ENCODE assay signal across 21 cellular contexts in genomic region chr11:115926601-115927000, GRCh38.
"Had no signal": no experiment of that assay in that cellular context is flagged by ENCODE, and none has a peak within 500 bp of the region (broad histone marks: within the 10 kb centered on the region; RNA-seq: fewer than 3 reads in every experiment).

No MANE protein-coding gene starts in this region.

- DNase-seq: effector CD4-positive, alpha-beta T cell; gastrocnemius medialis; heart right ventricle; hypothalamus; mammary epithelial cell; natural killer cell; posterior cingulate gyrus; spleen; stimulated activated CD4-positive, alpha-beta T cell treated with anti-CD3 and anti-CD28 coated beads, Interleukin-15, amount 100 ng/mL, for 24 hours; stimulated activated CD4-positive, alpha-beta T cell treated with anti-CD3 and anti-CD28 coated beads, Interleukin-1b, Interleukin-23, amount 100 ng/mL, for 48 hours; stimulated activated CD4-positive, alpha-beta T cell treated with anti-CD3 and anti-CD28 coated beads, Interleukin-4, amount 100 ng/mL, for 24 hours; stimulated activated naive CD4-positive, alpha-beta T cell; thyroid gland; upper lobe of left lung; uterus had no signal

- H3K27ac Mint-ChIP-seq: natural killer cell had no signal

- H3K36me3 ChIP-seq: gastrocnemius medialis, heart right ventricle, spleen, suprapubic skin, thyroid gland, upper lobe of left lung, uterus had no signal

- H3K27ac ChIP-seq: coronary artery, gastrocnemius medialis, heart right ventricle, spleen, suprapubic skin, thyroid gland, upper lobe of left lung, uterus had no signal

- FAIRE-seq: islet of Langerhans had no signal

- H3K9me3 Mint-ChIP-seq: neural crest cell had no signal

- H3K4me3 Mint-ChIP-seq: natural killer cell, neural crest cell had no signal

- ATAC-seq: gastrocnemius medialis, heart right ventricle, left lobe of liver, natural killer cell, sciatic nerve had no signal

- H3K27me3 ChIP-seq: spleen, thyroid gland, upper lobe of left lung, uterus had no signal

- H3K36me3 Mint-ChIP-seq: natural killer cell had no signal

- H3K9me3 ChIP-seq: gastrocnemius medialis, heart right ventricle, spleen, suprapubic skin, thyroid gland, upper lobe of left lung, uterus had no signal

- H3K4me1 ChIP-seq: uterus had no signal

- H3K4me3 ChIP-seq: coronary artery, gastrocnemius medialis, heart right ventricle, spleen, suprapubic skin, thyroid gland, upper lobe of left lung, uterus had no signal
